Comparison of ENCODE assay signal across 19 cellular contexts in genomic region chr16:2952679-2953078, GRCh38. TPM values are rescaled to one million over a fixed set of nuclear protein-coding genes. Genes with fewer than 3 reads are reported as not detected.
DNase-seq lines count a peak whose midpoint lies in the region; ATAC-seq and TF ChIP-seq lines count a peak whose summit lies in the region.
"Had no signal": no experiment of that assay in that cellular context is flagged by ENCODE, and none has a peak within 500 bp of the region (broad histone marks: within the 10 kb centered on the region; RNA-seq: fewer than 3 reads in every experiment).

No MANE protein-coding gene starts in this region.

- peaks cover 15% of the 10 kb centered on the region for H3K27me3 Mint-ChIP-seq in glutamatergic neuron (ENCODE audit: unreplicated experiment)
- H3K27me3 Mint-ChIP-seq in activated T-helper 1 cell treated with anti-CD3 and anti-CD28 coated beads, Interleukin-12 subunit alpha, Interleukin-12 subunit beta, Interleukin-2, Interleukin-4 antibody, amounts not matched to agents 30 ng/mL and 10 ng/mL and 1 ng/mL, durations not matched to agents 14 hours and 24 hours and 36 hours (ENCODE audit: insufficient read depth): no peaks in the 10 kb centered on the region

- H3K4me3 ChIP-seq in MM.1S (ENCODE audit: low read length): no peak overlapping the region
- H3K4me3 ChIP-seq: esophagus squamous epithelium, heart right ventricle, pancreas had no signal

- H4K20me1 ChIP-seq in MM.1S (ENCODE audit: insufficient read depth, low read length): no peaks in the 10 kb centered on the region

- H3K4me3 Mint-ChIP-seq in glutamatergic neuron (ENCODE audit: unreplicated experiment): peak overlapping the region; percentile 30
- H3K4me3 Mint-ChIP-seq in activated T-helper 1 cell treated with anti-CD3 and anti-CD28 coated beads, Interleukin-12 subunit alpha, Interleukin-12 subunit beta, Interleukin-2, Interleukin-4 antibody, amounts not matched to agents 30 ng/mL and 10 ng/mL and 1 ng/mL, durations not matched to agents 14 hours and 24 hours and 36 hours: no peak overlapping the region
- H3K4me3 Mint-ChIP-seq: B cell; stimulated activated naive CD8-positive, alpha-beta T cell treated with anti-CD3 and anti-CD28 coated beads, Interleukin-15, amount 100 ng/mL, for 72 hours had no signal

- H3K9ac ChIP-seq in MM.1S (ENCODE audit: low read length): no peak overlapping the region

- H3K4me1 Mint-ChIP-seq in glutamatergic neuron (ENCODE audit: low read depth, unreplicated experiment): peaks cover 11% of the 10 kb centered on the region
- H3K4me1 Mint-ChIP-seq in activated T-helper 1 cell treated with anti-CD3 and anti-CD28 coated beads, Interleukin-12 subunit alpha, Interleukin-12 subunit beta, Interleukin-2, Interleukin-4 antibody, amounts not matched to agents 30 ng/mL and 10 ng/mL and 1 ng/mL, durations not matched to agents 14 hours and 24 hours and 36 hours (ENCODE audit: low read depth): no peaks in the 10 kb centered on the region
- H3K4me1 Mint-ChIP-seq: B cell had no signal

- no peaks in the 10 kb centered on the region for H3K36me3 ChIP-seq in MM.1S (replicated peaks; ENCODE audit: insufficient read depth, low read length)
- H3K36me3 ChIP-seq: pancreas had no signal

- no peaks in the 10 kb centered on the region for H3K79me2 ChIP-seq in MM.1S (ENCODE audit: low read length)

- peak; percentile 89 for DNase-seq in COR-L47 (lab: John Stamatoyannopoulos, UW)
- peak; percentile 55 for DNase-seq in MM.1S
- DNase-seq in NCI-H69 (lab: John Stamatoyannopoulos, UW): peak; percentile 92
- DNase-seq in glutamatergic neuron: no peak
- no peak for DNase-seq in DMS 273 treated with DMSO at 0.1 percent for 48 hours (lab: John Stamatoyannopoulos, UW)
- DNase-seq in activated T-helper 1 cell treated with anti-CD3 and anti-CD28 coated beads, Interleukin-12 subunit alpha, Interleukin-12 subunit beta, Interleukin-2, Interleukin-4 antibody, amounts not matched to agents 30 ng/mL and 10 ng/mL and 1 ng/mL, durations not matched to agents 14 hours and 24 hours and 36 hours (ENCODE audit: low spot score): no peak
- DNase-seq: activated naive CD4-positive, alpha-beta T cell treated with Interleukin-2 at 50 U/mL for 16 hours; dermis blood vessel endothelial cell; esophagus squamous epithelium; heart right ventricle; kidney; NCI-H1930; SW 1271; WERI-Rb-1 had no signal

- no peak overlapping the region for H2AFZ ChIP-seq in MM.1S (ENCODE audit: low read length)

- no peaks in the 10 kb centered on the region; the same call in 1 of the 2 replicates for H3K27me3 ChIP-seq in MM.1S (replicated peaks; ENCODE audit: insufficient read depth, low read length)
- H3K27me3 ChIP-seq: pancreas had no signal

- no peak overlapping the region for H3K27ac ChIP-seq in MM.1S (ENCODE audit: low read length)
- H3K27ac ChIP-seq: esophagus squamous epithelium, heart right ventricle, pancreas had no signal

- intact Hi-C loops in activated T-helper 1 cell treated with anti-CD3 and anti-CD28 coated beads, Interleukin-12 subunit alpha, Interleukin-12 subunit beta, Interleukin-2, Interleukin-4 antibody, amounts not matched to agents 30 ng/mL and 10 ng/mL and 1 ng/mL, durations not matched to agents 14 hours and 24 hours and 36 hours (cut with micrococcal nuclease): no loop called here

- H3F3A ChIP-seq in MM.1S (ENCODE audit: insufficient read depth, low read length): peaks cover 11% of the 10 kb centered on the region; the same call in 1 of the 2 replicates

- H3K27ac Mint-ChIP-seq in glutamatergic neuron (ENCODE audit: unreplicated experiment): peak overlapping the region; percentile 48
- H3K27ac Mint-ChIP-seq in activated T-helper 1 cell treated with anti-CD3 and anti-CD28 coated beads, Interleukin-12 subunit alpha, Interleukin-12 subunit beta, Interleukin-2, Interleukin-4 antibody, amounts not matched to agents 30 ng/mL and 10 ng/mL and 1 ng/mL, durations not matched to agents 14 hours and 24 hours and 36 hours: no peak overlapping the region
- H3K27ac Mint-ChIP-seq: B cell; stimulated activated naive CD8-positive, alpha-beta T cell treated with anti-CD3 and anti-CD28 coated beads, Interleukin-15, amount 100 ng/mL, for 72 hours had no signal

- no peak for ATAC-seq in GM18909 (IDR thresholded peaks at IDR 0.05; ENCODE audit: poor library complexity, unreplicated experiment)
- ATAC-seq: stimulated activated naive CD8-positive, alpha-beta T cell treated with anti-CD3 and anti-CD28 coated beads, Interleukin-15, amount 100 ng/mL, for 72 hours had no signal

- H3K4me1 ChIP-seq in MM.1S (ENCODE audit: low read length): peaks cover 22% of the 10 kb centered on the region
- H3K4me1 ChIP-seq: pancreas had no signal

- H3K9me3 Mint-ChIP-seq in glutamatergic neuron (ENCODE audit: unreplicated experiment): peaks cover 2% of the 10 kb centered on the region
- no peaks in the 10 kb centered on the region for H3K9me3 Mint-ChIP-seq in activated T-helper 1 cell treated with anti-CD3 and anti-CD28 coated beads, Interleukin-12 subunit alpha, Interleukin-12 subunit beta, Interleukin-2, Interleukin-4 antibody, amounts not matched to agents 30 ng/mL and 10 ng/mL and 1 ng/mL, durations not matched to agents 14 hours and 24 hours and 36 hours
- H3K9me3 Mint-ChIP-seq: stimulated activated naive CD8-positive, alpha-beta T cell treated with anti-CD3 and anti-CD28 coated beads, Interleukin-15, amount 100 ng/mL, for 72 hours had no signal

- no peaks in the 10 kb centered on the region for H3K9me2 ChIP-seq in MM.1S (replicated peaks; ENCODE audit: insufficient read depth, low read length)

- H3K9me3 ChIP-seq in MM.1S (replicated peaks; ENCODE audit: insufficient read depth, low read length): no peaks in the 10 kb centered on the region
- H3K9me3 ChIP-seq: esophagus squamous epithelium, heart right ventricle, pancreas had no signal

- no peak for TF ChIP-seq CTCF in MM.1S (IDR thresholded peaks at IDR 0.05; ENCODE audit: low read length)
- no peak for TF ChIP-seq CTCF in glutamatergic neuron (IDR thresholded peaks at IDR 0.05; ENCODE audit: partially characterized antibody, unreplicated experiment)

- H3K36me3 Mint-ChIP-seq in glutamatergic neuron (ENCODE audit: unreplicated experiment): no peaks in the 10 kb centered on the region
- H3K36me3 Mint-ChIP-seq in activated T-helper 1 cell treated with anti-CD3 and anti-CD28 coated beads, Interleukin-12 subunit alpha, Interleukin-12 subunit beta, Interleukin-2, Interleukin-4 antibody, amounts not matched to agents 30 ng/mL and 10 ng/mL and 1 ng/mL, durations not matched to agents 14 hours and 24 hours and 36 hours (ENCODE audit: low read depth): no peaks in the 10 kb centered on the region

- peak overlapping the region; percentile 27; the same call in 1 of the 2 replicates for H3K4me2 ChIP-seq in MM.1S (ENCODE audit: low read depth, low read length)

RNA-seq across cellular contexts. Expression of gene KREMEN2, which starts 11.4 kb away (rescaled TPM):
- 12.8 TPM for total RNA-seq in glutamatergic neuron (ENCODE audit: unreplicated experiment)
- total RNA-seq in activated T-helper 1 cell treated with anti-CD3 and anti-CD28 coated beads, Interleukin-12 subunit alpha, Interleukin-12 subunit beta, Interleukin-2, Interleukin-4 antibody, amounts not matched to agents 30 ng/mL and 10 ng/mL and 1 ng/mL, durations not matched to agents 14 hours and 24 hours and 36 hours: 0.10 and 0.18 TPM in 2 replicates
- total RNA-seq: dermis blood vessel endothelial cell, heart right ventricle, kidney, ureter had no signal

RNA-seq across cellular contexts. Expression of gene PAQR4, which starts 16.5 kb away (rescaled TPM):
- total RNA-seq in glutamatergic neuron (ENCODE audit: unreplicated experiment): 69.1 TPM
- 40.1 and 44.0 TPM in 2 replicates for total RNA-seq in activated T-helper 1 cell treated with anti-CD3 and anti-CD28 coated beads, Interleukin-12 subunit alpha, Interleukin-12 subunit beta, Interleukin-2, Interleukin-4 antibody, amounts not matched to agents 30 ng/mL and 10 ng/mL and 1 ng/mL, durations not matched to agents 14 hours and 24 hours and 36 hours

RNA-seq across cellular contexts. Expression of gene PKMYT1, which starts 27.6 kb away (rescaled TPM):
- total RNA-seq in glutamatergic neuron (ENCODE audit: unreplicated experiment): 8.5 TPM
- 151 and 152 TPM in 2 replicates for total RNA-seq in activated T-helper 1 cell treated with anti-CD3 and anti-CD28 coated beads, Interleukin-12 subunit alpha, Interleukin-12 subunit beta, Interleukin-2, Interleukin-4 antibody, amounts not matched to agents 30 ng/mL and 10 ng/mL and 1 ng/mL, durations not matched to agents 14 hours and 24 hours and 36 hours

RNA-seq across cellular contexts. Expression of gene FLYWCH1, which starts 40.9 kb away (rescaled TPM):
- total RNA-seq in glutamatergic neuron (ENCODE audit: unreplicated experiment): 77.1 TPM
- total RNA-seq in activated T-helper 1 cell treated with anti-CD3 and anti-CD28 coated beads, Interleukin-12 subunit alpha, Interleukin-12 subunit beta, Interleukin-2, Interleukin-4 antibody, amounts not matched to agents 30 ng/mL and 10 ng/mL and 1 ng/mL, durations not matched to agents 14 hours and 24 hours and 36 hours: 61.1 and 65.7 TPM in 2 replicates

Comparison
In these comparisons a context has a peak if more than half of its experiments do, and no peak if none do; other contexts are left out.
1. DNase-seq: peak in COR-L47 (single experiment), MM.1S (single experiment) and NCI-H69 (single experiment); none in glutamatergic neuron (single experiment), DMS 273 treated with DMSO at 0.1 percent for 48 hours (single experiment) and activated T-helper 1 cell treated with anti-CD3 and anti-CD28 coated beads, Interleukin-12 subunit alpha, Interleukin-12 subunit beta, Interleukin-2, Interleukin-4 antibody, amounts not matched to agents 30 ng/mL and 10 ng/mL and 1 ng/mL, durations not matched to agents 14 hours and 24 hours and 36 hours (single experiment).
2. RNA of gene KREMEN2, which starts 11.4 kb away (total RNA-seq): 12.8 TPM in glutamatergic neuron (single experiment); 0.10 to 0.18 TPM in activated T-helper 1 cell treated with anti-CD3 and anti-CD28 coated beads, Interleukin-12 subunit alpha, Interleukin-12 subunit beta, Interleukin-2, Interleukin-4 antibody, amounts not matched to agents 30 ng/mL and 10 ng/mL and 1 ng/mL, durations not matched to agents 14 hours and 24 hours and 36 hours; every median in the first group is over 10 times any median in the second.
3. RNA of gene PKMYT1, which starts 27.6 kb away (total RNA-seq): 151 to 152 TPM in activated T-helper 1 cell treated with anti-CD3 and anti-CD28 coated beads, Interleukin-12 subunit alpha, Interleukin-12 subunit beta, Interleukin-2, Interleukin-4 antibody, amounts not matched to agents 30 ng/mL and 10 ng/mL and 1 ng/mL, durations not matched to agents 14 hours and 24 hours and 36 hours; 8.5 TPM in glutamatergic neuron (single experiment); every median in the first group is over 10 times any median in the second.